20 cellular contexts compared by ENCODE assay signal in genomic region chr9:85702191-85702590, GRCh38. TPM values are rescaled to one million over a fixed set of nuclear protein-coding genes. Genes with fewer than 3 reads are reported as not detected.
A peak's percentile ranks its signal among the peaks of the same experiment; 100 is the strongest.
DNase-seq lines count a peak whose midpoint lies in the region; ATAC-seq, FAIRE-seq and TF ChIP-seq lines count a peak whose summit lies in the region.
"Had no signal": no experiment of that assay in that cellular context is flagged by ENCODE, and none has a peak within 500 bp of the region (broad histone marks: within the 10 kb centered on the region; RNA-seq: fewer than 3 reads in every experiment).

No MANE protein-coding gene starts in this region.

- H3K4me3 ChIP-seq in HepG2 (replicated peaks in 1 of 3; ENCODE audit: insufficient read depth in 1 of 3, low read depth in 2 of 3, low read length in 3 of 3) (no peak overlapping the region), right lobe of liver (no peak overlapping the region), transverse colon (no peak overlapping the region)
- H3K4me3 ChIP-seq: Peyer's patch, SK-N-MC had no signal

- no peak overlapping the region for H3K4ac ChIP-seq in H9 (ENCODE audit: low read depth, low read length)

- no peak for DNase-seq in HepG2 (ENCODE audit: low spot score)
- DNase-seq in right lobe of liver: no peak
- no peak for DNase-seq in naive thymus-derived CD8-positive, alpha-beta T cell
- no peak for DNase-seq in H9
- no peak for DNase-seq in RKO (ENCODE audit: low spot score)
- DNase-seq in transverse colon: no peak
- DNase-seq: BE2C; Calu3; CD8-positive, alpha-beta T cell; GOT3; HFFc6; NCI-H1417 treated with DMSO at 0.1 percent for 48 hours; NCI-H2029; NCI-H2171 treated with DMSO at 0.1 percent for 48 hours; NCI-H526 treated with DMSO at 0.1 percent for 48 hours; Peyer's patch had no signal

- CTCF ChIA-PET in HepG2 (lab: Yijun Ruan, JAX; ENCODE audit: low intra/inter-chr PET ratio, low total read pairs): interaction anchor here (0.7 kb wide), 1 partner anchor 73 kb away, joined by 3 read pairs; no protein-coding TSS in a partner anchor

- H3K36me3 Mint-ChIP-seq in activated T-helper 17 cell treated with anti-CD3 and anti-CD28 coated beads, Interleukin-2, amount 50 U/mL, for 72 hours (ENCODE audit: low read depth): peaks cover 27% of the 10 kb centered on the region
- peaks cover 0 to 24% (median 6%) of the 10 kb centered on the region in 3 donors for H3K36me3 Mint-ChIP-seq in naive thymus-derived CD8-positive, alpha-beta T cell
- H3K36me3 Mint-ChIP-seq in H9 (ENCODE audit: insufficient read depth in 1 of 3, low read depth in 3 of 3): peaks cover 2 to 4% (median 2%) of the 10 kb centered on the region in 3 experiments; a peak in 2 of 7 replicates

- H4K5ac ChIP-seq in H9 (ENCODE audit: insufficient read length, low read depth, low read length): no peak overlapping the region

- H3K4me2 ChIP-seq in HepG2 (ENCODE audit: low read depth, low read length) (no peak overlapping the region), H9 (ENCODE audit: insufficient read depth, insufficient read length, low read length) (no peak overlapping the region)
- H3K4me2 ChIP-seq: KMS-11 had no signal

- no peaks in the 10 kb centered on the region for H3K9me3 Mint-ChIP-seq in activated T-helper 17 cell treated with anti-CD3 and anti-CD28 coated beads, Interleukin-2, amount 50 U/mL, for 72 hours
- H3K9me3 Mint-ChIP-seq in naive thymus-derived CD8-positive, alpha-beta T cell: peaks cover 0 to 2% (median 0%) of the 10 kb centered on the region in 9 donors
- no peaks in the 10 kb centered on the region for H3K9me3 Mint-ChIP-seq in H9
- H3K9me3 Mint-ChIP-seq: CD8-positive, alpha-beta T cell; HFFc6 had no signal

- H2BK120ac ChIP-seq in H9 (ENCODE audit: low read depth, low read length, poor library complexity, severe bottlenecking): no peak overlapping the region

- intact Hi-C loops in HepG2 (cut with micrococcal nuclease; ENCODE audit: unreplicated experiment): no loop called here
- intact Hi-C loops in right lobe of liver (cut with DNase I): no loop called here
- intact Hi-C loops in transverse colon (cut with DNase I; ENCODE audit: low total_unique reads): no loop called here

- TF ChIP-seq EP300 in HepG2 (IDR thresholded peaks at IDR 0.05; ENCODE audit: low read depth in 2 of 2, low read length in 2 of 2) (no peak), HepG2 (CRISPR knock-in tag; IDR thresholded peaks at IDR 0.05; ENCODE audit: borderline replicate concordance) (no peak), transverse colon (IDR thresholded peaks at IDR 0.05; ENCODE audit: low read depth) (no peak)

- ATAC-seq in HepG2 (no peak), right lobe of liver (no peak)
- ATAC-seq in activated T-helper 17 cell treated with anti-CD3 and anti-CD28 coated beads, Interleukin-2, amount 50 U/mL, for 72 hours (replicated peaks): no peak
- ATAC-seq in naive thymus-derived CD8-positive, alpha-beta T cell: no peak
- ATAC-seq: CD8-positive, alpha-beta T cell had no signal

- peaks cover 4% of the 10 kb centered on the region for H3K79me1 ChIP-seq in H9 (ENCODE audit: insufficient read depth, low read depth, low read length, poor library complexity, severe bottlenecking)

- H4K20me1 ChIP-seq in HepG2 (ENCODE audit: insufficient read depth, low read length) (no peaks in the 10 kb centered on the region; the same call in 1 of the 2 replicates), H9 (ENCODE audit: control insufficient read depth, insufficient read depth, insufficient read length) (no peaks in the 10 kb centered on the region)

- H3K18ac ChIP-seq in H9 (ENCODE audit: insufficient read length, low read depth, low read length): no peak overlapping the region

- H3K27me3 Mint-ChIP-seq in activated T-helper 17 cell treated with anti-CD3 and anti-CD28 coated beads, Interleukin-2, amount 50 U/mL, for 72 hours: no peaks in the 10 kb centered on the region
- H3K27me3 Mint-ChIP-seq in naive thymus-derived CD8-positive, alpha-beta T cell: no peaks in the 10 kb centered on the region
- H3K27me3 Mint-ChIP-seq in H9 (ENCODE audit: low read depth): no peaks in the 10 kb centered on the region

- no peaks in the 10 kb centered on the region for H3K23me2 ChIP-seq in H9 (ENCODE audit: insufficient read length, low read depth, low read length, poor library complexity, severe bottlenecking)

- TF ChIP-seq RAD21 in HepG2 (CRISPR knock-in tag; IDR thresholded peaks at IDR 0.05): no peak

- H2BK12ac ChIP-seq in H9 (ENCODE audit: insufficient read length, low read depth, low read length): no peak overlapping the region

- TF ChIP-seq CTCF in HepG2 (CRISPR knock-in tag; IDR thresholded peaks at IDR 0.05): no peak
- no peak for TF ChIP-seq CTCF in right lobe of liver (IDR thresholded peaks at IDR 0.05)
- no peak for TF ChIP-seq CTCF in H9 (conservative IDR thresholded peaks at IDR 0.05)
- TF ChIP-seq CTCF in transverse colon (IDR thresholded peaks at IDR 0.05): no peak

- TF ChIP-seq POLR2A in HepG2 (IDR thresholded peaks at IDR 0.05; ENCODE audit: insufficient read depth in 1 of 2, low read depth in 2 of 2, low read length in 2 of 2) (no peak), right lobe of liver (IDR thresholded peaks at IDR 0.05) (no peak), transverse colon (IDR thresholded peaks at IDR 0.05) (no peak)

- H2BK20ac ChIP-seq in H9 (ENCODE audit: low read depth, low read length, poor library complexity, severe bottlenecking): no peak overlapping the region

- peak overlapping the region; percentile 61 for H3K27ac Mint-ChIP-seq in activated T-helper 17 cell treated with anti-CD3 and anti-CD28 coated beads, Interleukin-2, amount 50 U/mL, for 72 hours
- H3K27ac Mint-ChIP-seq in naive thymus-derived CD8-positive, alpha-beta T cell: peak overlapping the region in 6 of 10 donors; percentile 44 to 71 (median 53)
- no peak overlapping the region for H3K27ac Mint-ChIP-seq in H9
- H3K27ac Mint-ChIP-seq: CD8-positive, alpha-beta T cell; HFFc6 had no signal

- no peak overlapping the region for H3T11ph ChIP-seq in H9 (ENCODE audit: low read length)

- no peak overlapping the region for H2AFZ ChIP-seq in HepG2 (ENCODE audit: low read length)
- no peak overlapping the region for H2AFZ ChIP-seq in H9 (ENCODE audit: low read length)

- H3K4me1 Mint-ChIP-seq in activated T-helper 17 cell treated with anti-CD3 and anti-CD28 coated beads, Interleukin-2, amount 50 U/mL, for 72 hours: peaks cover 24% of the 10 kb centered on the region
- peaks cover 28 to 50% (median 45%) of the 10 kb centered on the region in 4 donors for H3K4me1 Mint-ChIP-seq in naive thymus-derived CD8-positive, alpha-beta T cell
- no peaks in the 10 kb centered on the region for H3K4me1 Mint-ChIP-seq in H9

- no peak overlapping the region for H4K8ac ChIP-seq in H9 (replicated peaks; ENCODE audit: insufficient read length, low read depth, low read length)

- no peak overlapping the region for H3K23ac ChIP-seq in H9 (ENCODE audit: insufficient read length, low read depth, low read length)

- H3K9me3 ChIP-seq in HepG2 (ENCODE audit: low read length) (no peaks in the 10 kb centered on the region), right lobe of liver (no peaks in the 10 kb centered on the region), H9 (ENCODE audit: control insufficient read depth, low read depth, low read length) (no peaks in the 10 kb centered on the region), transverse colon (no peaks in the 10 kb centered on the region)
- H3K9me3 ChIP-seq: BE2C, Peyer's patch had no signal

- H3K56ac ChIP-seq in H9 (ENCODE audit: insufficient read length, low read depth, low read length): no peak overlapping the region

- H3K4me3 Mint-ChIP-seq in activated T-helper 17 cell treated with anti-CD3 and anti-CD28 coated beads, Interleukin-2, amount 50 U/mL, for 72 hours: no peak overlapping the region
- no peak overlapping the region for H3K4me3 Mint-ChIP-seq in naive thymus-derived CD8-positive, alpha-beta T cell
- no peak overlapping the region for H3K4me3 Mint-ChIP-seq in H9
- H3K4me3 Mint-ChIP-seq: CD8-positive, alpha-beta T cell; HFFc6 had no signal

- H3K79me2 ChIP-seq in HepG2 (ENCODE audit: insufficient read depth, low read length) (peaks cover 3% of the 10 kb centered on the region), H9 (ENCODE audit: insufficient read depth, low read length) (no peaks in the 10 kb centered on the region; the same call in 1 of the 2 replicates)

- H3K27ac ChIP-seq in HepG2 (ENCODE audit: extremely low read length, insufficient read depth, low read length) (no peak overlapping the region), right lobe of liver (no peak overlapping the region), H9 (ENCODE audit: insufficient read length, low read depth, low read length) (no peak overlapping the region), transverse colon (no peak overlapping the region)
- H3K27ac ChIP-seq: KMS-11, Peyer's patch, SK-N-MC had no signal

- FAIRE-seq in HepG2 (lab: Jason Lieb, UNC): no peak
- FAIRE-seq: A204.1 had no signal

- H4K91ac ChIP-seq in H9 (ENCODE audit: insufficient read length, low read depth, low read length): no peak overlapping the region

- H3K9ac ChIP-seq in HepG2 (ENCODE audit: insufficient read depth, low read depth, low read length) (no peak overlapping the region), H9 (ENCODE audit: extremely low read depth, insufficient read length, low read length) (no peak overlapping the region)
- H3K9ac ChIP-seq: KMS-11 had no signal

- no peak overlapping the region for H3K14ac ChIP-seq in H9 (ENCODE audit: insufficient read depth, low read length)

- no peaks in the 10 kb centered on the region for H3K36me3 ChIP-seq in HepG2 (replicated peaks in 1 of 2; ENCODE audit: control insufficient read depth in 1 of 2, insufficient read depth in 2 of 2, low read length in 2 of 2)
- no peaks in the 10 kb centered on the region for H3K36me3 ChIP-seq in right lobe of liver
- H3K36me3 ChIP-seq in transverse colon: no peaks in the 10 kb centered on the region
- H3K36me3 ChIP-seq: BE2C, Peyer's patch had no signal

- no peaks in the 10 kb centered on the region for H3K27me3 ChIP-seq in HepG2 (ENCODE audit: control insufficient read depth in 1 of 2, insufficient read depth in 2 of 2, low read length in 2 of 2)
- no peaks in the 10 kb centered on the region for H3K27me3 ChIP-seq in right lobe of liver
- no peaks in the 10 kb centered on the region for H3K27me3 ChIP-seq in H9 (ENCODE audit: insufficient read depth, low read length)
- no peaks in the 10 kb centered on the region for H3K27me3 ChIP-seq in transverse colon
- H3K27me3 ChIP-seq: BE2C, Peyer's patch had no signal

- H2BK5ac ChIP-seq in H9 (ENCODE audit: insufficient read length, low read length): no peak overlapping the region

- POLR2A ChIA-PET in HepG2 (lab: Yijun Ruan, JAX): no interaction called here
- POLR2A ChIA-PET in naive thymus-derived CD8-positive, alpha-beta T cell (lab: Charles Lee): no interaction called here

- no peak overlapping the region for H2AK5ac ChIP-seq in H9 (ENCODE audit: insufficient read length, low read length)

- in situ Hi-C loops in HepG2 (cut with HindIII; ENCODE audit: extremely low pct_ligation_motif_present, low pct_unique_long_range_greater_than_20kb): no loop called here
- in situ Hi-C loops in transverse colon (cut with MboI; ENCODE audit: low pct_ligation_motif_present in 1 of 4, low pct_unique_long_range_greater_than_20kb in 1 of 4, low sequenced_read_pairs in 3 of 4): no loop called here

- H3K4me1 ChIP-seq in HepG2 (ENCODE audit: insufficient read depth, low read length) (no peaks in the 10 kb centered on the region), right lobe of liver (no peaks in the 10 kb centered on the region), H9 (ENCODE audit: insufficient read depth, low read length) (no peaks in the 10 kb centered on the region), transverse colon (no peaks in the 10 kb centered on the region)
- H3K4me1 ChIP-seq: BE2C, Peyer's patch had no signal

- H2BK15ac ChIP-seq in H9 (ENCODE audit: low read depth, low read length): no peak overlapping the region

- BruUV-seq in HepG2 (replicated peaks; lab: Mats Ljungman, UMichigan): TSS peak; percentile 45

RNA-seq across cellular contexts. Expression of gene AGTPBP1, which starts 39.6 kb away (rescaled TPM):
- 22.3 and 23.9 TPM in 2 replicates for total RNA-seq in HepG2 (2016; rRNA removed; fragmentation: Illumina TruSeq; extraction: Trizol)
- total RNA-seq in HepG2 (2016; cell fraction: cytosol; rRNA removed; fragmentation: Illumina TruSeq; extraction: Trizol; ENCODE audit: low read depth): 66.6 and 80.4 TPM in 2 replicates
- 20.9 and 21.9 TPM in 2 replicates for total RNA-seq in HepG2 (2016; cell fraction: insoluble cytoplasmic fraction; rRNA removed; fragmentation: Illumina TruSeq; extraction: Trizol)
- 35.1 and 45.2 TPM in 2 replicates for total RNA-seq in HepG2 (2016; cell fraction: membrane; rRNA removed; fragmentation: Illumina TruSeq; extraction: Trizol)
- 25.6 and 30.4 TPM in 2 replicates for total RNA-seq in HepG2 (2016; cell fraction: nucleus; rRNA removed; fragmentation: Illumina TruSeq; extraction: Trizol)
- 8.8 and 9.7 TPM in 2 replicates for polyA plus RNA-seq in HepG2 (2011; rRNA removed)
- 3.5 and 6.0 TPM in 2 replicates for polyA plus RNA-seq in HepG2 (2011; cell fraction: cytosol; rRNA removed)
- polyA plus RNA-seq in HepG2 (2011; cell fraction: nucleus; rRNA removed): 7.4 and 9.4 TPM in 2 replicates
- polyA plus RNA-seq in HepG2 (2012): 10.0 and 13.3 TPM in 2 replicates
- 3.2 and 3.9 TPM in 2 replicates for polyA plus RNA-seq in HepG2 (2016; cell fraction: cytosol; fragmentation: Illumina TruSeq; extraction: Trizol; ENCODE audit: low read depth)
- 14.1 and 14.7 TPM in 2 replicates for polyA plus RNA-seq in HepG2 (2016; cell fraction: insoluble cytoplasmic fraction; fragmentation: Illumina TruSeq; extraction: Trizol; ENCODE audit: low read depth)
- polyA plus RNA-seq in HepG2 (2016; cell fraction: membrane; fragmentation: Illumina TruSeq; extraction: Trizol; ENCODE audit: low read depth): 8.1 and 8.2 TPM in 2 replicates
- 16.0 and 17.6 TPM in 2 replicates for polyA plus RNA-seq in HepG2 (2016; cell fraction: nucleus; fragmentation: Illumina TruSeq; extraction: Trizol; ENCODE audit: insufficient read depth, low read depth)
- polyA minus RNA-seq in HepG2 (2011; rRNA and poly(A)+ RNA removed; ENCODE audit: low replicate concordance): 5.8 and 6.2 TPM in 2 replicates
- polyA minus RNA-seq in HepG2 (2011; cell fraction: cytosol; rRNA and poly(A)+ RNA removed): 11.5 and 12.0 TPM in 2 replicates
- 36.3 and 36.8 TPM in 2 replicates for polyA minus RNA-seq in HepG2 (2011; cell fraction: nucleus; rRNA and poly(A)+ RNA removed)
- total RNA-seq in right lobe of liver: 1 to 10 TPM; 5.1 to 7.7 (median 6.5) TPM
- 10 to 100 TPM; 35.8 to 39.0 TPM for total RNA-seq in activated T-helper 17 cell treated with anti-CD3 and anti-CD28 coated beads, Interleukin-2, amount 50 U/mL, for 72 hours
- total RNA-seq in naive thymus-derived CD8-positive, alpha-beta T cell: 10 to 100 TPM; 65.9 to 67.8 TPM
- polyA plus RNA-seq in naive thymus-derived CD8-positive, alpha-beta T cell: 10 to 100 TPM; 24.8 to 46.3 (median 25.0) TPM
- total RNA-seq in H9 (2021): 53.1 and 53.3 TPM in 2 replicates
- total RNA-seq in transverse colon: 10 to 100 TPM in 3 of 4 donors, 1 to 10 TPM in 1; 4.1 to 21.0 (median 15.4) TPM

Comparison
In these comparisons a context has a peak if more than half of its experiments do, and no peak if none do; other contexts are left out.
1. H3K27ac Mint-ChIP-seq: peak in activated T-helper 17 cell treated with anti-CD3 and anti-CD28 coated beads, Interleukin-2, amount 50 U/mL, for 72 hours (single experiment) and naive thymus-derived CD8-positive, alpha-beta T cell (6 of 10); none in H9 (0 of 3).